Comparison of ENCODE assay signal across 12 cellular contexts in genomic region chr9:137487454-137488329, GRCh38. TPM values are rescaled to one million over a fixed set of nuclear protein-coding genes. Genes with fewer than 3 reads are reported as not detected.
DNase-seq lines count a peak whose midpoint lies in the region; ATAC-seq lines count a peak whose summit lies in the region.
"Had no signal": no experiment of that assay in that cellular context is flagged by ENCODE, and none has a peak within 500 bp of the region (broad histone marks: within the 10 kb centered on the region; RNA-seq: fewer than 3 reads in every experiment).

No MANE protein-coding gene starts in this region.

- H3K9me3 Mint-ChIP-seq in activated CD8-positive, alpha-beta memory T cell treated with anti-CD3 and anti-CD28 coated beads, Interleukin-2, amount 10 ng/mL, durations not matched to agents 7 days and 5 days (ENCODE audit: low read depth), result no peaks in the 10 kb centered on the region
- H3K9me3 Mint-ChIP-seq: activated CD4-positive, alpha-beta memory T cell treated with anti-CD3 and anti-CD28 coated beads for 36 hours had no signal

- H3K27ac Mint-ChIP-seq in activated CD8-positive, alpha-beta memory T cell treated with anti-CD3 and anti-CD28 coated beads, Interleukin-2, amount 10 ng/mL, durations not matched to agents 7 days and 5 days, result no peak overlapping the region
- H3K27ac Mint-ChIP-seq: activated CD4-positive, alpha-beta memory T cell treated with anti-CD3 and anti-CD28 coated beads for 36 hours had no signal

- DNase-seq in left ventricle myocardium superior (peak; percentile 21), cardiac septum (ENCODE audit: low spot score) (no peak), NCI-H2107 (lab: John Stamatoyannopoulos, UW) (peak; percentile 36), ecto neural progenitor cell (ENCODE audit: low spot score) (peak; percentile 46), iPS-NIHi7 (ENCODE audit: extremely low spot score) (no peak), mesenteric fat pad (ENCODE audit: low spot score) (no peak)
- DNase-seq in activated CD8-positive, alpha-beta memory T cell treated with anti-CD3 and anti-CD28 coated beads, Interleukin-2, amount 10 ng/mL, durations not matched to agents 7 days and 5 days, result no peak
- DNase-seq in stimulated activated CD4-positive, alpha-beta T cell treated with anti-CD3 and anti-CD28 coated beads, Interleukin-2, amount 100 ng/mL, for 48 hours, result no peak
- DNase-seq: activated CD4-positive, alpha-beta memory T cell treated with anti-CD3 and anti-CD28 coated beads for 36 hours; activated gamma-delta T cell; NCI-H226; tibial artery had no signal

- no peaks in the 10 kb centered on the region for H3K36me3 Mint-ChIP-seq in activated CD8-positive, alpha-beta memory T cell treated with anti-CD3 and anti-CD28 coated beads, Interleukin-2, amount 10 ng/mL, durations not matched to agents 7 days and 5 days
- H3K36me3 Mint-ChIP-seq: activated CD4-positive, alpha-beta memory T cell treated with anti-CD3 and anti-CD28 coated beads for 36 hours had no signal

- CTCF ChIA-PET in activated CD8-positive, alpha-beta memory T cell treated with anti-CD3 and anti-CD28 coated beads, Interleukin-2, amount 10 ng/mL, durations not matched to agents 7 days and 5 days (lab: Charles Lee), result interaction anchor here (1.2 to 2.4 kb wide), 3 partner anchors 21 to 47 kb away, joined by 3 to 5 read pairs (median 5); no protein-coding TSS in a partner anchor

- ATAC-seq in left ventricle myocardium superior, result no peak
- ATAC-seq in activated CD8-positive, alpha-beta memory T cell treated with anti-CD3 and anti-CD28 coated beads, Interleukin-2, amount 10 ng/mL, durations not matched to agents 7 days and 5 days, result no peak

- H3K4me3 Mint-ChIP-seq in activated CD8-positive, alpha-beta memory T cell treated with anti-CD3 and anti-CD28 coated beads, Interleukin-2, amount 10 ng/mL, durations not matched to agents 7 days and 5 days, result no peak overlapping the region
- H3K4me3 Mint-ChIP-seq: activated CD4-positive, alpha-beta memory T cell treated with anti-CD3 and anti-CD28 coated beads for 36 hours had no signal

- peaks cover 11% of the 10 kb centered on the region for H3K4me1 Mint-ChIP-seq in activated CD8-positive, alpha-beta memory T cell treated with anti-CD3 and anti-CD28 coated beads, Interleukin-2, amount 10 ng/mL, durations not matched to agents 7 days and 5 days

- H3K27me3 Mint-ChIP-seq in activated CD8-positive, alpha-beta memory T cell treated with anti-CD3 and anti-CD28 coated beads, Interleukin-2, amount 10 ng/mL, durations not matched to agents 7 days and 5 days, result peaks cover 7% of the 10 kb centered on the region
- H3K27me3 Mint-ChIP-seq: activated CD4-positive, alpha-beta memory T cell treated with anti-CD3 and anti-CD28 coated beads for 36 hours had no signal

- intact Hi-C loops in left ventricle myocardium superior (cut with micrococcal nuclease), result no loop called here
- intact Hi-C loops in cardiac septum (cut with DNase I), result no loop called here

RNA-seq across cellular contexts. Expression of gene NSMF, which starts 28.6 kb away (rescaled TPM):
- total RNA-seq in left ventricle myocardium superior (10.2 TPM), cardiac septum (12.2 TPM), mesenteric fat pad (37.4 TPM)
- total RNA-seq in activated CD8-positive, alpha-beta memory T cell treated with anti-CD3 and anti-CD28 coated beads, Interleukin-2, amount 10 ng/mL, durations not matched to agents 7 days and 5 days, result 10 to 100 TPM; 35.8 to 42.1 TPM

RNA-seq across cellular contexts. Expression of gene ENTPD8, which starts 46.5 kb away (rescaled TPM):
- total RNA-seq in left ventricle myocardium superior (not detected), cardiac septum (not detected), mesenteric fat pad (not detected)
- not detected for total RNA-seq in activated CD8-positive, alpha-beta memory T cell treated with anti-CD3 and anti-CD28 coated beads, Interleukin-2, amount 10 ng/mL, durations not matched to agents 7 days and 5 days
- total RNA-seq: activated CD4-positive, alpha-beta memory T cell treated with anti-CD3 and anti-CD28 coated beads for 36 hours had no signal

Comparison
In these comparisons a context has a peak if more than half of its experiments do, and no peak if none do; other contexts are left out.
1. DNase-seq: peak in left ventricle myocardium superior (single experiment), NCI-H2107 (single experiment) and ecto neural progenitor cell (single experiment); none in cardiac septum (single experiment), iPS-NIHi7 (single experiment), mesenteric fat pad (single experiment), activated CD8-positive, alpha-beta memory T cell treated with anti-CD3 and anti-CD28 coated beads, Interleukin-2, amount 10 ng/mL, durations not matched to agents 7 days and 5 days (single experiment) and stimulated activated CD4-positive, alpha-beta T cell treated with anti-CD3 and anti-CD28 coated beads, Interleukin-2, amount 100 ng/mL, for 48 hours (0 of 2).